8 cellular contexts compared by ENCODE assay signal in the genomic region with DNA sequence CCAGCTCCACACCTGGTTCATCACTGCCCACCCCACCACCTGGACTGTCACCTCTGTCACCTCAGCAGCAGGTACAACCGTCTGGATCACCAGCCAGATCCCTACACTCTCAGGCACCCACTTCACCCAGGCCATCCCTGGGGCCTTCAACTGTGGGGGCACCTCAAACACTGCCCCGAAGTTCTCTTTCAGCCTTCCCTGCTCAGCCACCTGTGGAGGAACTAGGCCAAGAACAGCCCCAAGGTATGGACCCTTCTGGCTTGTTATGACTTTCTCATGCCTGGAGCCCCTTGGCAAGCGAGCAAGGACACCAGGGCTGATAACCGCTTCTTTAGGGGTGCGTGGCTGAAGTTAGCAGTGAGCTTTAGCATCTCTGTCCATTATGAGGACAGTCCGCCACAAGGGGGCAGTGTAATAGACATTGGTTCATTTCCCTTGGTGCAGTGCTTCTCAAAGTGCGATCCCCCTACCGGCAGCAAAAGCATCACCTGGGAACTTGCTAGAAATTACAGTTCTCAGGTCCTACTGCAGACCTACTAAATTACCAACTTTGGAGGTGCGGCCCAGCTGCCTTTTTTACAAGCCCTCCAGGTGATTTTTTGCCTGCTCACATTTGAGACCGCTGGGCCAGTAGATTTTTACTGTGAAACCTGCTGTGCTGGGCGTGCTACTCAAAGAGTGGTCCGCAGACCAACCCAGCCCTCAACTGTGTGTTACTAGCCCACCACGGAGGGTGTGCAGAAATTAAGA. TPM values are rescaled to one million over a fixed set of nuclear protein-coding genes. Genes with fewer than 3 reads are reported as not detected.
DNase-seq lines count a peak whose midpoint lies in the region; ATAC-seq and TF ChIP-seq lines count a peak whose summit lies in the region.

No MANE protein-coding gene starts in this region.

- TF ChIP-seq CTCF in GM12864 (IDR thresholded peaks at IDR 0.05; ENCODE audit: low read depth, low read length, missing control alignments) (peak; percentile 98), activated B cell treated with CpG ODN at 0.5 μM for 24 hours (IDR thresholded peaks at IDR 0.05) (peak; percentile 82), cardiac fibroblast (IDR thresholded peaks at IDR 0.05; ENCODE audit: low read depth, low read length) (peak; percentile 92), kidney epithelial cell (IDR thresholded peaks at IDR 0.05; ENCODE audit: insufficient read depth, low read length, poor library complexity, severe bottlenecking) (peak; percentile 98)

- H3K4me1 Mint-ChIP-seq in activated B cell treated with CpG ODN at 0.5 μM for 24 hours: peaks cover 1% of the 10 kb centered on the region

- no peaks in the 10 kb centered on the region for H3K36me3 ChIP-seq in kidney epithelial cell (ENCODE audit: control insufficient read depth, insufficient read depth, low read length)

- peaks cover 6% of the 10 kb centered on the region for H3K27me3 ChIP-seq in kidney epithelial cell (ENCODE audit: control insufficient read depth, insufficient read depth, low read length)

- H3K9me3 Mint-ChIP-seq in activated B cell treated with CpG ODN at 0.5 μM for 24 hours: no peaks in the 10 kb centered on the region

- POLR2A ChIA-PET in activated B cell treated with CpG ODN at 0.5 μM for 24 hours (lab: Charles Lee): interaction anchor here (1.0 kb wide), 1 partner anchor 56 kb away, joined by 3 read pairs; no protein-coding TSS in a partner anchor

- CTCF ChIA-PET in activated B cell treated with CpG ODN at 0.5 μM for 24 hours (lab: Charles Lee): interaction anchor here (0.6 to 7.1 kb wide), 14 partner anchors 9 to 275 kb away, joined by 3 to 91 read pairs (median 4); a partner anchor contains a TSS

- intact Hi-C loops in activated B cell treated with CpG ODN at 0.5 μM for 24 hours (cut with micrococcal nuclease): loop anchor here (1.0 to 2.0 kb wide), 4 partner anchors 58 to 457 kb away; a partner anchor contains a TSS

- no peak overlapping the region for H3K4me3 ChIP-seq in GM12864 (ENCODE audit: low read depth, low read length)
- no peak overlapping the region for H3K4me3 ChIP-seq in cardiac fibroblast (replicated peaks in 1 of 2; ENCODE audit: low read depth in 2 of 2, low read length in 2 of 2)
- H3K4me3 ChIP-seq in kidney epithelial cell (ENCODE audit: low read depth, low read length): no peak overlapping the region

- DNase-seq in GM12864 (ENCODE audit: low read depth): peak; percentile 87
- peak; percentile 43 for DNase-seq in NCI-H446 treated with DMSO at 0.1 percent for 48 hours (lab: John Stamatoyannopoulos, UW)
- DNase-seq in activated B cell treated with CpG ODN at 0.5 μM for 24 hours: peak; percentile 65
- DNase-seq in cardiac fibroblast (ENCODE audit: low read depth in 2 of 2): peak; percentile 92 to 94
- peak; percentile 54 for DNase-seq in kidney epithelial cell (ENCODE audit: low read depth)
- DNase-seq in stimulated activated CD4-positive, alpha-beta T cell treated with anti-CD3 and anti-CD28 coated beads, Interleukin-2, amount 100 ng/mL, for 24 hours: peak; percentile 94 to 98

- no peak overlapping the region for H3K4me3 Mint-ChIP-seq in activated B cell treated with CpG ODN at 0.5 μM for 24 hours

- no peaks in the 10 kb centered on the region for H3K36me3 Mint-ChIP-seq in activated B cell treated with CpG ODN at 0.5 μM for 24 hours (ENCODE audit: low read depth)

- peak; percentile 59 for ATAC-seq in HG03108 (IDR thresholded peaks at IDR 0.05; ENCODE audit: unreplicated experiment)
- peak; percentile 99 for ATAC-seq in activated B cell treated with CpG ODN at 0.5 μM for 24 hours (ENCODE audit: low read depth)
- no peak for ATAC-seq in GM18519 (IDR thresholded peaks at IDR 0.05; ENCODE audit: low FRiP score, unreplicated experiment)

- H3K27ac Mint-ChIP-seq in activated B cell treated with CpG ODN at 0.5 μM for 24 hours: no peak overlapping the region

- peaks cover 21% of the 10 kb centered on the region for H3K27me3 Mint-ChIP-seq in activated B cell treated with CpG ODN at 0.5 μM for 24 hours

RNA-seq across cellular contexts. Expression of a gene that starts 32.5 kb away (rescaled TPM):
- not detected in 2 replicates for total RNA-seq in activated B cell treated with CpG ODN at 0.5 μM for 24 hours
- total RNA-seq in kidney epithelial cell: not detected in 2 replicates

RNA-seq across cellular contexts. Expression of a gene that starts 34.3 kb away (rescaled TPM):
- total RNA-seq in activated B cell treated with CpG ODN at 0.5 μM for 24 hours (0.10 and 0.11 TPM in 2 replicates), kidney epithelial cell (0.07 TPM in 1 of 2 replicates, not detected in the other)

Comparison
In these comparisons a context has a peak if more than half of its experiments do, and no peak if none do; other contexts are left out.
1. DNase-seq: peak in every context shown above with its lines; median percentile 96 in stimulated activated CD4-positive, alpha-beta T cell treated with anti-CD3 and anti-CD28 coated beads, Interleukin-2, amount 100 ng/mL, for 24 hours; 93 in cardiac fibroblast; 87 in GM12864; 65 in activated B cell treated with CpG ODN at 0.5 μM for 24 hours; 54 in kidney epithelial cell; 43 in NCI-H446 treated with DMSO at 0.1 percent for 48 hours.